ENCODE assay signal across 10 cellular contexts in the genomic region with DNA sequence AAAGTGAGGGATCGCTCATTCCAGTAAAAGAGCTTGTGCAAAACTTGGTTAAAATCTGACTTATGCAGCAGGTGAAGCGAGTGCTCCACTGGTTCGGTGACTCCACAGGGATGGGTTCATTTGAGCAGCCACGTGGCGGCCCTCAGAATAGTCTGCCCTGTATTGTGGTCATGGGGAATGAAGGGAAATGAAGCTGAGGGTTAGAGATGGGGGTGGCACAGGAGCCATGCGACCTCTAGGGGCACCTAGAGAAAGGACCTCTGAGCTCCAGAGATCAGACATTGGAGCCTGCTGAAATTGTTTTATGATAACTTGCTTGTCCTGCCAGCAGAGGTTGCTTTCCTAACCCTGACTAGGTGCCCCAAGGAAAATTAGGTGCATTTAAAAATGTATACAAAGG. TPM values are rescaled to one million over a fixed set of nuclear protein-coding genes. Genes with fewer than 3 reads are reported as not detected.
DNase-seq lines count a peak whose midpoint lies in the region; ATAC-seq and TF ChIP-seq lines count a peak whose summit lies in the region.
"Had no signal": no experiment of that assay in that cellular context is flagged by ENCODE, and none has a peak within 500 bp of the region (broad histone marks: within the 10 kb centered on the region; RNA-seq: fewer than 3 reads in every experiment).

No MANE protein-coding gene starts in this region.

- H3K4me3 Mint-ChIP-seq in chondrocyte (ENCODE audit: unreplicated experiment) (no peak overlapping the region), immature natural killer cell (no peak overlapping the region)

- H3K4me2 ChIP-seq in MM.1S (ENCODE audit: low read depth, low read length) = no peak overlapping the region

- H3K79me2 ChIP-seq in MM.1S (ENCODE audit: low read length) = no peaks in the 10 kb centered on the region

- TF ChIP-seq CTCF in MM.1S (IDR thresholded peaks at IDR 0.05; ENCODE audit: low read length) = peak; percentile 45
- peak; percentile 46 for TF ChIP-seq CTCF in chondrocyte (IDR thresholded peaks at IDR 0.05)

- no peaks in the 10 kb centered on the region for H3K27me3 ChIP-seq in MM.1S (replicated peaks; ENCODE audit: insufficient read depth, low read length)

- H3K36me3 Mint-ChIP-seq in chondrocyte (ENCODE audit: low read depth) (no peaks in the 10 kb centered on the region), immature natural killer cell (no peaks in the 10 kb centered on the region)

- H3K4me1 Mint-ChIP-seq in chondrocyte (ENCODE audit: low read depth) (no peaks in the 10 kb centered on the region), immature natural killer cell (no peaks in the 10 kb centered on the region)

- H2AFZ ChIP-seq in MM.1S (ENCODE audit: low read length) = no peak overlapping the region

- no peak overlapping the region for H3K4me3 ChIP-seq in MM.1S (ENCODE audit: low read length)

- ATAC-seq in GM18867 (IDR thresholded peaks at IDR 0.05; ENCODE audit: unreplicated experiment) = peak; percentile 60
- no peak for ATAC-seq in HG03342 (IDR thresholded peaks at IDR 0.05; ENCODE audit: unreplicated experiment)

- H3K27ac ChIP-seq in MM.1S (ENCODE audit: low read length) = no peak overlapping the region

- H3K9me3 Mint-ChIP-seq in chondrocyte (ENCODE audit: low read depth) = no peaks in the 10 kb centered on the region
- H3K9me3 Mint-ChIP-seq in immature natural killer cell = no peaks in the 10 kb centered on the region

- no peaks in the 10 kb centered on the region for H3F3A ChIP-seq in MM.1S (ENCODE audit: insufficient read depth, low read length)

- no peaks in the 10 kb centered on the region for H3K36me3 ChIP-seq in MM.1S (replicated peaks; ENCODE audit: insufficient read depth, low read length)

- H3K27ac Mint-ChIP-seq in chondrocyte (ENCODE audit: unreplicated experiment) (no peak overlapping the region), immature natural killer cell (no peak overlapping the region)

- H3K4me1 ChIP-seq in MM.1S (ENCODE audit: low read length) = no peaks in the 10 kb centered on the region

- H3K27me3 Mint-ChIP-seq in chondrocyte (ENCODE audit: low read depth) = peaks cover 10% of the 10 kb centered on the region
- H3K27me3 Mint-ChIP-seq in immature natural killer cell (ENCODE audit: low read depth in 3 of 3) = peaks cover 2 to 4% (median 2%) of the 10 kb centered on the region in 3 donors

- no peaks in the 10 kb centered on the region for H3K9me3 ChIP-seq in MM.1S (replicated peaks; ENCODE audit: insufficient read depth, low read length)

- H4K20me1 ChIP-seq in MM.1S (ENCODE audit: insufficient read depth, low read length) = no peaks in the 10 kb centered on the region

- no peaks in the 10 kb centered on the region for H3K9me2 ChIP-seq in MM.1S (replicated peaks; ENCODE audit: insufficient read depth, low read length)

- DNase-seq in 8988T = peak; percentile 42
- DNase-seq in MM.1S = peak; percentile 7
- no peak for DNase-seq in chondrocyte (ENCODE audit: low spot score)
- no peak for DNase-seq in activated T-cell treated with anti-CD3 and anti-CD28 coated beads, Interleukin-2, amount 50 U/mL, for 1 hour
- DNase-seq in activated CD4-positive, alpha-beta T cell treated with anti-CD3 and anti-CD28 coated beads, Interleukin-2, amount 50 U/mL, for 1 hour = no peak
- no peak for DNase-seq in immature natural killer cell
- DNase-seq: activated naive CD4-positive, alpha-beta T cell treated with anti-CD3 and anti-CD28 coated beads, Interleukin-2, amount 50 U/mL, for 16 hours; NCI-H2029 treated with DMSO at 0.1 percent for 48 hours had no signal

- no peak overlapping the region for H3K9ac ChIP-seq in MM.1S (ENCODE audit: low read length)

RNA-seq across cellular contexts. Expression of gene CBY2, which starts 26.6 kb away (rescaled TPM):
- total RNA-seq in chondrocyte = not detected in 3 replicates
- not detected for polyA plus RNA-seq in immature natural killer cell

Comparison
In these comparisons a context has a peak if more than half of its experiments do, and no peak if none do; other contexts are left out.
1. DNase-seq: peak in 8988T (single experiment) and MM.1S (single experiment); none in chondrocyte (single experiment), activated T-cell treated with anti-CD3 and anti-CD28 coated beads, Interleukin-2, amount 50 U/mL, for 1 hour (single experiment), activated CD4-positive, alpha-beta T cell treated with anti-CD3 and anti-CD28 coated beads, Interleukin-2, amount 50 U/mL, for 1 hour (single experiment) and immature natural killer cell (0 of 3).